Comparison of ENCODE assay signal across 8 cellular contexts in genomic region chr6:28866342-28867077, GRCh38. TPM values are rescaled to one million over a fixed set of nuclear protein-coding genes. Genes with fewer than 3 reads are reported as not detected.
DNase-seq lines count a peak whose midpoint lies in the region; ATAC-seq and TF ChIP-seq lines count a peak whose summit lies in the region.

No MANE protein-coding gene starts in this region.

- peak overlapping the region; percentile 91 to 94 for H3K4me3 Mint-ChIP-seq in activated T-cell treated with anti-CD3 and anti-CD28 coated beads, Interleukin-2, amount 50 U/mL, for 72 hours
- peak overlapping the region; percentile 88 to 94 (median 93) for H3K4me3 Mint-ChIP-seq in nephron

- no peaks in the 10 kb centered on the region for H3K79me2 ChIP-seq in OCI-LY7 (ENCODE audit: insufficient read depth, low read depth, low read length)

- peak overlapping the region; percentile 42 for H3K4me2 ChIP-seq in OCI-LY7 (ENCODE audit: low read length)

- BruUV-seq in OCI-LY7 (replicated peaks; lab: Mats Ljungman, UMichigan), result no TSS peak

- H3K9me2 ChIP-seq in OCI-LY7 (ENCODE audit: insufficient read depth, low read length), result no peaks in the 10 kb centered on the region

- H3K36me3 ChIP-seq in OCI-LY7 (ENCODE audit: insufficient read depth, low read length), result peaks cover 6% of the 10 kb centered on the region; the same call in 1 of the 2 replicates

- peak; percentile 46 for TF ChIP-seq POLR2A in GM15510 (IDR thresholded peaks at IDR 0.05; ENCODE audit: borderline replicate concordance, extremely low read depth, insufficient read length)

- CTCF ChIA-PET in OCI-LY7 (lab: Charles Lee; ENCODE audit: unreplicated experiment), result interaction anchor here (0.7 to 1.2 kb wide), 3 partner anchors 9 to 1851 kb away, joined by 3 to 4 read pairs (median 3); partner anchors contain the start of gene MDC1

- H3K27me3 Mint-ChIP-seq in activated T-cell treated with anti-CD3 and anti-CD28 coated beads, Interleukin-2, amount 50 U/mL, for 72 hours (ENCODE audit: low read depth), result no peaks in the 10 kb centered on the region
- H3K27me3 Mint-ChIP-seq in nephron (ENCODE audit: low read depth), result peaks cover 7% of the 10 kb centered on the region

- H3K36me3 Mint-ChIP-seq in activated T-cell treated with anti-CD3 and anti-CD28 coated beads, Interleukin-2, amount 50 U/mL, for 72 hours (ENCODE audit: insufficient read depth in 2 of 2), result peaks cover 0 to 6% of the 10 kb centered on the region in 2 donors
- no peaks in the 10 kb centered on the region for H3K36me3 Mint-ChIP-seq in nephron (ENCODE audit: low read depth)

- H4K20me1 ChIP-seq in OCI-LY7 (ENCODE audit: insufficient read depth, low read length), result no peaks in the 10 kb centered on the region

- intact Hi-C loops in OCI-LY7 (cut with micrococcal nuclease; ENCODE audit: unreplicated experiment), result no loop called here

- no peak for TF ChIP-seq CTCF in OCI-LY7 (conservative IDR thresholded peaks at IDR 0.05; ENCODE audit: low read length)
- TF ChIP-seq CTCF in fibroblast of mammary gland (conservative IDR thresholded peaks at IDR 0.05; ENCODE audit: control insufficient read depth, insufficient read depth, low read depth, low read length), result no peak
- no peak for TF ChIP-seq CTCF in nephron (IDR thresholded peaks at IDR 0.05; ENCODE audit: unreplicated experiment in 3 of 3)

- peak overlapping the region; percentile 79 for H3K27ac ChIP-seq in OCI-LY7 (ENCODE audit: low read depth, low read length, poor library complexity, severe bottlenecking)

- peak overlapping the region; percentile 77 for H3K27ac Mint-ChIP-seq in activated T-cell treated with anti-CD3 and anti-CD28 coated beads, Interleukin-2, amount 50 U/mL, for 72 hours
- H3K27ac Mint-ChIP-seq in nephron, result peak overlapping the region; percentile 94 to 99 (median 99)

- H3K4me3 ChIP-seq in OCI-LY7 (ENCODE audit: low read depth, low read length, poor library complexity, severe bottlenecking) (peak overlapping the region; percentile 63), fibroblast of mammary gland (ENCODE audit: control insufficient read depth, low read depth, low read length) (peak overlapping the region; percentile 56)

- peaks cover 12% of the 10 kb centered on the region; the same call in 1 of the 2 replicates for H3K9me3 ChIP-seq in OCI-LY7 (ENCODE audit: low read length)

- POLR2A ChIA-PET in OCI-LY7 (lab: Charles Lee), result interaction anchor here (0.6 to 4.3 kb wide), 21 partner anchors 9 to 1057 kb away, joined by 3 to 38 read pairs (median 4); a partner anchor contains a TSS

- H3K9me3 Mint-ChIP-seq in activated T-cell treated with anti-CD3 and anti-CD28 coated beads, Interleukin-2, amount 50 U/mL, for 72 hours, result no peaks in the 10 kb centered on the region
- peaks cover 6% of the 10 kb centered on the region for H3K9me3 Mint-ChIP-seq in nephron

- H2AFZ ChIP-seq in OCI-LY7 (ENCODE audit: low read length), result peak overlapping the region; percentile 37; the same call in 1 of the 2 replicates

- H3K4me1 Mint-ChIP-seq in activated T-cell treated with anti-CD3 and anti-CD28 coated beads, Interleukin-2, amount 50 U/mL, for 72 hours (ENCODE audit: low read depth), result peaks cover 27% of the 10 kb centered on the region
- H3K4me1 Mint-ChIP-seq in nephron, result peaks cover 24% of the 10 kb centered on the region

- DNase-seq in OCI-LY7 (ENCODE audit: low spot score), result peak; percentile 73
- peak; percentile 75 to 81 for DNase-seq in activated T-cell treated with anti-CD3 and anti-CD28 coated beads, Interleukin-2, amount 50 U/mL, for 72 hours
- peak; percentile 23 for DNase-seq in fibroblast of mammary gland (ENCODE audit: low read depth)
- peak; percentile 79 for DNase-seq in stimulated activated naive CD8-positive, alpha-beta T cell treated with anti-CD3 and anti-CD28 coated beads, Interleukin-15, Interleukin-2, amounts not matched to agents 100 U/mL and 50 U/mL, for 24 hours
- DNase-seq in HuH-7 (ENCODE audit: low spot score), result no peak

- ATAC-seq in HG03280 (IDR thresholded peaks at IDR 0.05; ENCODE audit: unreplicated experiment), result peak; percentile 60
- peak; percentile 53 to 61 for ATAC-seq in activated T-cell treated with anti-CD3 and anti-CD28 coated beads, Interleukin-2, amount 50 U/mL, for 72 hours (replicated peaks in 1 of 2)
- ATAC-seq in stimulated activated naive CD8-positive, alpha-beta T cell treated with anti-CD3 and anti-CD28 coated beads, Interleukin-15, Interleukin-2, amounts not matched to agents 100 U/mL and 50 U/mL, for 24 hours, result peak; percentile 53

- H3K4me1 ChIP-seq in OCI-LY7 (ENCODE audit: insufficient read depth, low read length, poor library complexity, severe bottlenecking), result peaks cover 47% of the 10 kb centered on the region

RNA-seq across cellular contexts. Expression of gene TRIM27, which starts 57.3 kb away (rescaled TPM):
- total RNA-seq in OCI-LY7 (2014; rRNA removed; shearing (Covaris generic)), result 126 and 130 TPM in 2 replicates
- 112 and 116 TPM in 2 replicates for total RNA-seq in OCI-LY7 (2022)
- 10 to 100 TPM; 50.7 to 51.1 TPM for total RNA-seq in activated T-cell treated with anti-CD3 and anti-CD28 coated beads, Interleukin-2, amount 50 U/mL, for 72 hours
